12 cellular contexts compared by ENCODE assay signal in the genomic region with DNA sequence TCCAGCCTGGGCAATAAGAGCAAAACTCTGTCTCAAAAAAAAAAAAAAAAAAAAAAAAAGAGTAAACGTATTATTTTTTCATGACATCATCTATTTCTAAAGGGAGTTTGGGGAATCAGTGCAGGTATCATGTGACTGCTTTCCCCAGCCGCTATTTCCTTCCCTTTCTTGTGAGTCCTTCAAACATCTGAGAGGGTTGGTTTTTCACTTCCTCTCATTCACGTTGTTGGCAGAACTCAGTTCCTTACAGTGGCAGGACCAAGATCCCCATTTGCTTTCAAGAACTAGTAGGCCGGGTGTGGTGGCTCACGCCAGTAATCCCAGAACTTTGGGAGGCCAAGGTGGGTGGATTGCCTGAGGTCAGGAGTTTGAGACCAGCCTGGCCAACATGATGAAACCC. TPM values are rescaled to one million over a fixed set of nuclear protein-coding genes. Genes with fewer than 3 reads are reported as not detected.
DNase-seq lines count a peak whose midpoint lies in the region; ATAC-seq and TF ChIP-seq lines count a peak whose summit lies in the region.
"Not testable (repeated sequence)": the region's sequence is repeated elsewhere in the genome, so short reads cannot be mapped to it uniquely, and the experiment has no call there.
"Had no signal": no experiment of that assay in that cellular context is flagged by ENCODE, and none has a peak within 500 bp of the region (broad histone marks: within the 10 kb centered on the region; RNA-seq: fewer than 3 reads in every experiment).

No MANE protein-coding gene starts in this region.

- not testable (repeated sequence) for H3K9me3 ChIP-seq in adrenal gland (replicated peaks in 1 of 3)

- H3K4me3 Mint-ChIP-seq in memory B cell: peak overlapping the region; percentile 53

- not testable (repeated sequence) for H3K4me3 ChIP-seq in NB4 (ENCODE audit: low read depth, low read length); adrenal gland

- not testable (repeated sequence) for TF ChIP-seq CTCF in NB4 (IDR thresholded peaks at IDR 0.05; ENCODE audit: low read depth, low read length); adrenal gland (IDR thresholded peaks at IDR 0.05)

- H3K27me3 ChIP-seq in adrenal gland: not testable (repeated sequence)

- H3K9me3 Mint-ChIP-seq in memory B cell: not testable (repeated sequence)

- not testable (repeated sequence) for H3K36me3 Mint-ChIP-seq in memory B cell

- ATAC-seq in GM18858 (IDR thresholded peaks at IDR 0.05; ENCODE audit: unreplicated experiment) (peak; percentile 50), GM21381 (IDR thresholded peaks at IDR 0.05; ENCODE audit: unreplicated experiment) (peak; percentile 81), HG02798 (IDR thresholded peaks at IDR 0.05; ENCODE audit: poor library complexity, unreplicated experiment) (peak; percentile 81), HG03354 (IDR thresholded peaks at IDR 0.05; ENCODE audit: poor library complexity, severe bottlenecking, unreplicated experiment) (peak; percentile 85), memory B cell (ENCODE audit: low read depth) (peak; percentile 99)

- TF ChIP-seq POLR2A in NB4 (IDR thresholded peaks at IDR 0.05; ENCODE audit: extremely low read depth, insufficient read length); adrenal gland (IDR thresholded peaks at IDR 0.05): not testable (repeated sequence)

- H3K4me1 ChIP-seq in adrenal gland (replicated peaks in 1 of 2): not testable (repeated sequence)

- peak overlapping the region; percentile 93 for H3K27ac Mint-ChIP-seq in memory B cell

- H3K27me3 Mint-ChIP-seq in memory B cell: not testable (repeated sequence)

- not testable (repeated sequence) for H3K36me3 ChIP-seq in adrenal gland (replicated peaks in 1 of 2)

- H3K4me1 Mint-ChIP-seq in memory B cell: peaks cover 13% of the 10 kb centered on the region

- intact Hi-C loops in adrenal gland (cut with DNase I): loop anchor here in 1 of 2 donors (10.0 kb wide), 1 partner anchor 149 kb away; no protein-coding TSS in a partner anchor

- DNase-seq in CD1c-positive myeloid dendritic cell (ENCODE audit: extremely low spot score) (peak; percentile 94), NB4 (ENCODE audit: low read depth) (peak; percentile 51), adrenal gland (peak in 6 of 7 donors; percentile 21 to 54 (median 42)), memory B cell (ENCODE audit: low spot score in 2 of 2) (peak; percentile 51 to 75)

- peak overlapping the region in 1 of 5 donors; percentile 59 for H3K27ac ChIP-seq in adrenal gland

- 75 to 82% (median 80%) methylated on average over 5 of the region's 5 CpGs for WGBS in adrenal gland, 4 donors

RNA-seq across cellular contexts. Expression of a gene that starts 47.0 kb away (rescaled TPM):
- not detected for total RNA-seq in adrenal gland
- not detected for polyA plus RNA-seq in adrenal gland
- total RNA-seq: activated CD4-positive, alpha-beta memory T cell treated with anti-CD3 and anti-CD28 coated beads, Interleukin-2, amount 10 ng/mL, durations not matched to agents 7 days and 5 days; fibroblast of villous mesenchyme; HT1080; pulmonary artery endothelial cell had no signal

Comparison
In these comparisons a context has a peak if more than half of its experiments do, and no peak if none do; other contexts are left out.
1. DNase-seq: peak in every context shown above with its lines; median percentile 94 in CD1c-positive myeloid dendritic cell; 63 in memory B cell; 51 in NB4; 42 in adrenal gland.